In the genomic region with DNA sequence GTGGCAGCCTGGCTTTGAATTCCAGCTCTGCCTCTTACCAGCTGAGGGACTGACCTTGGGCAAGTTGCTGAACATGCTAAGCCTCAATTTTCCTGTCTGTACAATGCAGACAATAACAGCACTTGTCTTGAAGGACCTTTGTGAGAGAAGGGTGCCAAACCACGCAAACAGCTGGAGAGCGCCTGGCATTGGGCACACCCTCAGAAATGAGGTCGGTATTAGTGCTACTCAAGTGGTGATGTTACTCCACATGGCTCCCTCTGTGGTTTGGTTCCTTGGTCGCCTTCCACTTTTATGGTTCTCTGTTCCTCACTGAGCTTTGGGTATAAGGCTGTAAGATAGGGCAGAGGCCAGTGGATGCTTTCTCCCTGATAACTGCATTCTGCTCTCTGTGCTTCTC, we compare ENCODE assay signal across 16 cellular contexts. TPM values are rescaled to one million over a fixed set of nuclear protein-coding genes. Genes with fewer than 3 reads are reported as not detected.
DNase-seq lines count a peak whose midpoint lies in the region; ATAC-seq lines count a peak whose summit lies in the region.
"Had no signal": no experiment of that assay in that cellular context is flagged by ENCODE, and none has a peak within 500 bp of the region (broad histone marks: within the 10 kb centered on the region; RNA-seq: fewer than 3 reads in every experiment).

No MANE protein-coding gene starts in this region.

- no peaks in the 10 kb centered on the region for H3K27me3 Mint-ChIP-seq in CD4-positive, alpha-beta memory T cell
- H3K27me3 Mint-ChIP-seq in immature natural killer cell (ENCODE audit: low read depth in 3 of 3): peaks cover 1 to 4% (median 2%) of the 10 kb centered on the region in 3 donors

- intact Hi-C loops in CD4-positive, alpha-beta memory T cell (cut with micrococcal nuclease): no loop called here

- peaks cover 7 to 11% of the 10 kb centered on the region in 2 donors for H3K36me3 Mint-ChIP-seq in CD4-positive, alpha-beta memory T cell
- peaks cover 0 to 7% (median 0%) of the 10 kb centered on the region in 3 donors for H3K36me3 Mint-ChIP-seq in immature natural killer cell

- peak overlapping the region; percentile 39 to 89 (median 64) for H3K27ac Mint-ChIP-seq in CD4-positive, alpha-beta memory T cell
- peak overlapping the region; percentile 3 to 61 (median 36) for H3K27ac Mint-ChIP-seq in immature natural killer cell
- H3K27ac Mint-ChIP-seq: GM23338 had no signal

- no peak overlapping the region for H3K4me3 ChIP-seq in CD4-positive, alpha-beta memory T cell (ENCODE audit: low read length in 2 of 2)
- H3K4me3 ChIP-seq: GM23338, K562, SK-N-MC had no signal

- POLR2A ChIA-PET in CD4-positive, alpha-beta memory T cell (lab: Charles Lee; ENCODE audit: partially characterized antibody): interaction anchor here (1.0 to 3.0 kb wide), 5 partner anchors 11 to 82 kb away, joined by 3 to 21 read pairs (median 4); no protein-coding TSS in a partner anchor

- CTCF ChIA-PET in CD4-positive, alpha-beta memory T cell (lab: Charles Lee; ENCODE audit: partially characterized antibody): interaction anchor here (1.4 to 20.7 kb wide), 4 partner anchors 11 to 119 kb away, joined by 3 to 440 read pairs (median 12); no protein-coding TSS in a partner anchor

- peaks cover 69% of the 10 kb centered on the region for H3K4me1 ChIP-seq in CD4-positive, alpha-beta memory T cell (ENCODE audit: insufficient read depth, low read length)

- H3K27ac ChIP-seq in CD4-positive, alpha-beta memory T cell (ENCODE audit: low read depth, low read length): no peak overlapping the region
- peak overlapping the region; percentile 96 for H3K27ac ChIP-seq in KOPT-K1 (ENCODE audit: low read depth, low read length, poor library complexity, severe bottlenecking)
- H3K27ac ChIP-seq: SK-N-MC had no signal

- H3K4me1 Mint-ChIP-seq in CD4-positive, alpha-beta memory T cell: peaks cover 46 to 79% (median 66%) of the 10 kb centered on the region in 4 donors
- peaks cover 44 to 79% of the 10 kb centered on the region in 2 donors for H3K4me1 Mint-ChIP-seq in immature natural killer cell
- H3K4me1 Mint-ChIP-seq: GM23338 had no signal

- no peaks in the 10 kb centered on the region for H3K36me3 ChIP-seq in CD4-positive, alpha-beta memory T cell (ENCODE audit: insufficient read depth, low read length)
- peaks cover 44% of the 10 kb centered on the region for H3K36me3 ChIP-seq in KOPT-K1 (ENCODE audit: insufficient read depth, low read length)

- H3K9me3 ChIP-seq in CD4-positive, alpha-beta memory T cell (ENCODE audit: control insufficient read depth in 1 of 2, low read length in 2 of 2): no peaks in the 10 kb centered on the region
- no peaks in the 10 kb centered on the region for H3K9me3 ChIP-seq in KOPT-K1 (ENCODE audit: insufficient read depth, low read length, poor library complexity, severe bottlenecking)

- H3K9me3 Mint-ChIP-seq in CD4-positive, alpha-beta memory T cell: no peaks in the 10 kb centered on the region
- no peaks in the 10 kb centered on the region for H3K9me3 Mint-ChIP-seq in immature natural killer cell

- no peaks in the 10 kb centered on the region for H3K27me3 ChIP-seq in CD4-positive, alpha-beta memory T cell (ENCODE audit: insufficient read depth, low read length)

- peak overlapping the region in 3 of 8 donors; percentile 22 to 32 (median 26) for H3K4me3 Mint-ChIP-seq in CD4-positive, alpha-beta memory T cell
- peak overlapping the region in 3 of 5 donors; percentile 8 to 38 (median 23) for H3K4me3 Mint-ChIP-seq in immature natural killer cell
- H3K4me3 Mint-ChIP-seq: GM23338, neural crest cell had no signal

- DNase-seq in CD4-positive, alpha-beta memory T cell: no peak
- peak; percentile 32 for DNase-seq in RPMI8226
- no peak for DNase-seq in immature natural killer cell
- no peak for DNase-seq in medulla oblongata (ENCODE audit: extremely low spot score)
- DNase-seq: activated CD4-positive, alpha-beta T cell treated with anti-CD3 and anti-CD28 coated beads, Interleukin-2, amount 50 U/mL, for 1 hour; activated gamma-delta T cell treated with Interleukin-2 at 50 U/mL for 16 hours; cortex of kidney; stimulated activated naive CD4-positive, alpha-beta T cell treated with Interleukin-2 at 50 U/mL for 16 hours had no signal

- no peak for ATAC-seq in HG03097 (IDR thresholded peaks at IDR 0.05; ENCODE audit: low FRiP score, unreplicated experiment)
- no peak for ATAC-seq in GM21528 (IDR thresholded peaks at IDR 0.05; ENCODE audit: low FRiP score, unreplicated experiment)
- no peak for ATAC-seq in HG03025 (IDR thresholded peaks at IDR 0.05; ENCODE audit: low FRiP score, unreplicated experiment)
- ATAC-seq: K562 had no signal

RNA-seq across cellular contexts. Expression of a gene that starts 8.2 kb away (rescaled TPM):
- 10 to 100 TPM; 26.6 to 30.9 TPM for total RNA-seq in CD4-positive, alpha-beta memory T cell
- 10 to 100 TPM in 1 of 2 donors, 1 to 10 TPM in 1; 6.7 to 13.9 TPM for polyA plus RNA-seq in CD4-positive, alpha-beta memory T cell
- polyA plus RNA-seq in immature natural killer cell: 10 to 100 TPM in 1 of 3 donors, 1 to 10 TPM in 2; 7.5 to 17.5 (median 9.6) TPM
